In genomic region chr6:24332306-24332705, GRCh38 we compare ENCODE assay signal across 20 cellular contexts. TPM values are rescaled to one million over a fixed set of nuclear protein-coding genes. Genes with fewer than 3 reads are reported as not detected.
A peak's percentile ranks its signal among the peaks of the same experiment; 100 is the strongest.
DNase-seq lines count a peak whose midpoint lies in the region; ATAC-seq, FAIRE-seq and TF ChIP-seq lines count a peak whose summit lies in the region.
"Had no signal": no experiment of that assay in that cellular context is flagged by ENCODE, and none has a peak within 500 bp of the region (broad histone marks: within the 10 kb centered on the region; RNA-seq: fewer than 3 reads in every experiment).

No MANE protein-coding gene starts in this region.

- H3K79me2 ChIP-seq in astrocyte (ENCODE audit: insufficient read depth, low read length) = no peaks in the 10 kb centered on the region
- H3K79me2 ChIP-seq in keratinocyte (ENCODE audit: control insufficient read depth, insufficient read depth, low read length) = no peaks in the 10 kb centered on the region

- no peaks in the 10 kb centered on the region for H3K27me3 Mint-ChIP-seq in astrocyte (ENCODE audit: low read depth, unreplicated experiment)

- H3K36me3 ChIP-seq in astrocyte (ENCODE audit: insufficient read depth, low read length) = no peaks in the 10 kb centered on the region
- no peaks in the 10 kb centered on the region for H3K36me3 ChIP-seq in keratinocyte (ENCODE audit: control insufficient read depth in 2 of 2, extremely low read depth in 1 of 2, insufficient read depth in 2 of 2, low read length in 2 of 2)
- H3K36me3 ChIP-seq: vagina had no signal

- H3K36me3 Mint-ChIP-seq in astrocyte (ENCODE audit: low read depth, unreplicated experiment) = no peaks in the 10 kb centered on the region

- no peak for TF ChIP-seq CTCF in astrocyte (IDR thresholded peaks at IDR 0.05; ENCODE audit: insufficient read depth, low read depth, low read length)
- TF ChIP-seq CTCF in keratinocyte (optimal IDR thresholded peaks at IDR 0.05 in 1 of 3, IDR thresholded peaks at IDR 0.05 in 1 of 3, conservative IDR thresholded peaks at IDR 0.05 in 1 of 3; ENCODE audit: extremely low read depth in 1 of 3, insufficient read depth in 2 of 3, low read length in 3 of 3) = no peak

- ATAC-seq in HG03565 (IDR thresholded peaks at IDR 0.05; ENCODE audit: unreplicated experiment) = no peak
- ATAC-seq in GM19397 (IDR thresholded peaks at IDR 0.05; ENCODE audit: unreplicated experiment) = no peak

- no peak overlapping the region for H3K9ac ChIP-seq in astrocyte (ENCODE audit: low read length)
- no peak overlapping the region for H3K9ac ChIP-seq in keratinocyte (ENCODE audit: control insufficient read depth, extremely low read depth, insufficient read depth, low read length)

- dilution Hi-C loops in keratinocyte (cut with MboI; ENCODE audit: extremely low pct_ligation_motif_present, low sequenced_read_pairs) = no loop called here

- H3K9me1 ChIP-seq in keratinocyte (ENCODE audit: control insufficient read depth, extremely low read depth, insufficient read depth, low read length) = no peaks in the 10 kb centered on the region

- H3K4me2 ChIP-seq in astrocyte (ENCODE audit: low read length) = peak overlapping the region; percentile 2
- no peak overlapping the region for H3K4me2 ChIP-seq in keratinocyte (ENCODE audit: control insufficient read depth, extremely low read depth, insufficient read depth, low read depth, low read length)

- H2AFZ ChIP-seq in astrocyte (ENCODE audit: low read depth, low read length) (no peak overlapping the region), keratinocyte (ENCODE audit: control insufficient read depth, low read length) (no peak overlapping the region)

- peak overlapping the region; percentile 94 for H3K27ac Mint-ChIP-seq in astrocyte (ENCODE audit: unreplicated experiment)
- H3K27ac Mint-ChIP-seq: activated B cell treated with CpG ODN at 0.5 μM for 24 hours had no signal

- no peaks in the 10 kb centered on the region for H3K27me3 ChIP-seq in astrocyte (ENCODE audit: insufficient read depth, low read length)
- H3K27me3 ChIP-seq in keratinocyte (ENCODE audit: control insufficient read depth, extremely low read depth, insufficient read depth, low read length) = no peaks in the 10 kb centered on the region
- H3K27me3 ChIP-seq: vagina had no signal

- H3K9me3 ChIP-seq in astrocyte (ENCODE audit: insufficient read depth, low read depth, low read length) = no peaks in the 10 kb centered on the region
- no peaks in the 10 kb centered on the region for H3K9me3 ChIP-seq in keratinocyte (ENCODE audit: control insufficient read depth, low read depth, low read length)
- H3K9me3 ChIP-seq: vagina had no signal

- H3K9me3 Mint-ChIP-seq in astrocyte (ENCODE audit: unreplicated experiment) = no peaks in the 10 kb centered on the region
- H3K9me3 Mint-ChIP-seq: activated B cell treated with CpG ODN at 0.5 μM for 24 hours had no signal

- H3K4me1 Mint-ChIP-seq in astrocyte (ENCODE audit: low read depth, unreplicated experiment) = peaks cover 40% of the 10 kb centered on the region
- H3K4me1 Mint-ChIP-seq: activated B cell treated with CpG ODN at 0.5 μM for 24 hours had no signal

- H3K27ac ChIP-seq in astrocyte (ENCODE audit: low read depth, low read length) (peak overlapping the region; percentile 54), keratinocyte (ENCODE audit: control insufficient read depth, insufficient read depth, low read length) (peak overlapping the region; percentile 41)
- H3K27ac ChIP-seq: C4-2B, vagina had no signal

- H3K4me3 Mint-ChIP-seq in astrocyte (ENCODE audit: unreplicated experiment) = no peak overlapping the region
- H3K4me3 Mint-ChIP-seq: activated B cell treated with CpG ODN at 0.5 μM for 24 hours had no signal

- H3K4me3 ChIP-seq in astrocyte (ENCODE audit: insufficient read depth, low read depth, low read length) = no peak overlapping the region
- no peak overlapping the region for H3K4me3 ChIP-seq in keratinocyte (ENCODE audit: control insufficient read depth in 2 of 3, extremely low read depth in 1 of 3, insufficient read depth in 2 of 3, low read depth in 1 of 3, low read length in 3 of 3)
- H3K4me3 ChIP-seq: vagina had no signal

- H4K20me1 ChIP-seq in astrocyte (ENCODE audit: insufficient read depth, low read length) (no peaks in the 10 kb centered on the region), keratinocyte (ENCODE audit: control insufficient read depth, extremely low read depth, insufficient read depth, low read length) (no peaks in the 10 kb centered on the region)

- H3K4me1 ChIP-seq in astrocyte (ENCODE audit: insufficient read depth, low read length) = peaks cover 15% of the 10 kb centered on the region
- H3K4me1 ChIP-seq in keratinocyte (ENCODE audit: control insufficient read depth, extremely low read depth, insufficient read depth, low read length) = peaks cover 26% of the 10 kb centered on the region
- H3K4me1 ChIP-seq: vagina had no signal

- DNase-seq in HS-5 (ENCODE audit: low read depth) = peak; percentile 73
- peak; percentile 94 for DNase-seq in astrocyte (ENCODE audit: low read depth)
- peak; percentile 85 for DNase-seq in keratinocyte (ENCODE audit: low read depth, low spot score)
- DNase-seq in urothelium cell line (ENCODE audit: low spot score) = peak; percentile 72
- DNase-seq in globus pallidus (ENCODE audit: low spot score) = no peak
- DNase-seq: activated B cell treated with CpG ODN at 0.5 μM for 24 hours; activated effector memory CD4-positive, alpha-beta T cell treated with Interleukin-2 at 50 U/mL for 16 hours; aorta; KG1; NCI-H1436; NCI-H510A; stimulated activated naive CD4-positive, alpha-beta T cell had no signal

- FAIRE-seq in astrocyte (lab: Jason Lieb, UNC) (no peak), keratinocyte (lab: Jason Lieb, UNC) (peak; percentile 76), urothelium cell line (lab: Jason Lieb, UNC) (no peak)
- FAIRE-seq: GM12891 had no signal

RNA-seq across cellular contexts. Expression of gene DCDC2, which starts 25.6 kb away (rescaled TPM):
- 3.2 and 4.5 TPM in 2 replicates for total RNA-seq in astrocyte
- 0.03 to 0.10 TPM (median 0.08 TPM) in 3 replicates for polyA plus RNA-seq in keratinocyte
- 0.62 TPM for polyA plus RNA-seq in keratinocyte (2011; ENCODE audit: low read depth)
- polyA plus RNA-seq in keratinocyte (2011; cell fraction: cytosol; rRNA removed) = 0.04 and 0.05 TPM in 2 replicates
- polyA plus RNA-seq in keratinocyte (2011; cell fraction: nucleus; rRNA removed) = 0.04 and 0.05 TPM in 2 replicates
- polyA plus RNA-seq in keratinocyte (2012; ENCODE audit: low replicate concordance) = 0.05 and 0.23 TPM in 2 replicates
- 0.06 TPM in 1 of 3 replicates, not detected in the others for polyA minus RNA-seq in keratinocyte
- polyA minus RNA-seq in keratinocyte (2011; cell fraction: cytosol; rRNA and poly(A)+ RNA removed) = not detected
- not detected in 2 replicates for polyA minus RNA-seq in keratinocyte (2011; cell fraction: nucleus; rRNA and poly(A)+ RNA removed)
- total RNA-seq: activated B cell treated with CpG ODN at 0.5 μM for 24 hours, aorta, dermis microvascular lymphatic vessel endothelial cell, fibroblast of lung, skeletal muscle tissue, vagina had no signal
